8 cellular contexts compared by ENCODE assay signal in genomic region chr16:11583889-11584565, GRCh38. TPM values are rescaled to one million over a fixed set of nuclear protein-coding genes. Genes with fewer than 3 reads are reported as not detected.
A peak's percentile ranks its signal among the peaks of the same experiment; 100 is the strongest.
DNase-seq lines count a peak whose midpoint lies in the region; ATAC-seq and TF ChIP-seq lines count a peak whose summit lies in the region.

No MANE protein-coding gene starts in this region.

- H3K27ac ChIP-seq in SJSA1 = peak overlapping the region; percentile 22; the same call in 1 of the 2 replicates
- peak overlapping the region; percentile 77 to 100 (median 97) for H3K27ac ChIP-seq in stomach

- intact Hi-C loops in activated CD4-positive, alpha-beta T cell treated with anti-CD3 and anti-CD28 coated beads for 36 hours (cut with DNase I, micrococcal nuclease) = loop anchor here (2.0 to 10.0 kb wide), 10 partner anchors 23 to 622 kb away; partner anchors contain the start of genes GSPT1 (in 1 of the 2), RSL1D1 (in 1 of the 2), SNN (in 1 of the 2) and SOCS1 (in 1 of the 2)
- intact Hi-C loops in left cardiac atrium (cut with DNase I) = no loop called here
- intact Hi-C loops in stomach (cut with DNase I; ENCODE audit: low total_unique reads) = no loop called here

- H3K27me3 Mint-ChIP-seq in activated CD4-positive, alpha-beta T cell treated with anti-CD3 and anti-CD28 coated beads for 36 hours = no peaks in the 10 kb centered on the region

- no peaks in the 10 kb centered on the region for H3K9me3 ChIP-seq in SJSA1 (replicated peaks)
- H3K9me3 ChIP-seq in stomach = no peaks in the 10 kb centered on the region

- H3K4me3 ChIP-seq in SJSA1 (peak overlapping the region; percentile 7; the same call in 1 of the 2 replicates), stomach (peak overlapping the region; percentile 10 to 89 (median 75))

- H3K36me3 Mint-ChIP-seq in activated CD4-positive, alpha-beta T cell treated with anti-CD3 and anti-CD28 coated beads for 36 hours (ENCODE audit: low read depth) = peaks cover 31% of the 10 kb centered on the region

- peak overlapping the region; percentile 89 for H3K4me3 Mint-ChIP-seq in activated CD4-positive, alpha-beta T cell treated with anti-CD3 and anti-CD28 coated beads for 36 hours

- H3K27me3 ChIP-seq in SJSA1 (replicated peaks) = no peaks in the 10 kb centered on the region
- no peaks in the 10 kb centered on the region for H3K27me3 ChIP-seq in stomach

- POLR2A ChIA-PET in activated CD4-positive, alpha-beta T cell treated with anti-CD3 and anti-CD28 coated beads for 36 hours (lab: Charles Lee) = interaction anchor here (0.7 kb wide), 1 partner anchor 338 kb away, joined by 3 read pairs; no protein-coding TSS in a partner anchor

- no peaks in the 10 kb centered on the region for H3K9me3 Mint-ChIP-seq in activated CD4-positive, alpha-beta T cell treated with anti-CD3 and anti-CD28 coated beads for 36 hours (ENCODE audit: low read depth)

- peak overlapping the region; percentile 90 for H3K27ac Mint-ChIP-seq in activated CD4-positive, alpha-beta T cell treated with anti-CD3 and anti-CD28 coated beads for 36 hours

- TF ChIP-seq POLR2A in stomach (IDR thresholded peaks at IDR 0.05) = no peak

- CTCF ChIA-PET in activated CD4-positive, alpha-beta T cell treated with anti-CD3 and anti-CD28 coated beads for 36 hours (lab: Charles Lee) = interaction anchor here (0.6 to 4.3 kb wide), 7 partner anchors 30 to 440 kb away, joined by 3 to 16 read pairs (median 3); no protein-coding TSS in a partner anchor

- H3K4me1 Mint-ChIP-seq in activated CD4-positive, alpha-beta T cell treated with anti-CD3 and anti-CD28 coated beads for 36 hours = peaks cover 57% of the 10 kb centered on the region

- H3K36me3 ChIP-seq in SJSA1 (peaks cover 40% of the 10 kb centered on the region), stomach (no peaks in the 10 kb centered on the region)

- ATAC-seq in activated CD4-positive, alpha-beta T cell treated with anti-CD3 and anti-CD28 coated beads for 36 hours = no peak
- ATAC-seq in left cardiac atrium (peak in 1 of 2 donors; percentile 1), GM21576 (IDR thresholded peaks at IDR 0.05; ENCODE audit: unreplicated experiment) (no peak), HG02884 (IDR thresholded peaks at IDR 0.05; ENCODE audit: unreplicated experiment) (no peak)

- no peak for TF ChIP-seq CTCF in stomach (IDR thresholded peaks at IDR 0.05)

- 4 to 11% (median 6%) methylated on average over 7 of the region's 7 CpGs for WGBS in stomach, 5 donors

- TF ChIP-seq EP300 in stomach (IDR thresholded peaks at IDR 0.05) = no peak

- DNase-seq in activated CD4-positive, alpha-beta T cell treated with anti-CD3 and anti-CD28 coated beads for 36 hours = peak; percentile 36
- DNase-seq in activated CD4-positive, alpha-beta T cell treated with anti-CD3 and anti-CD28 coated beads for 48 hours = no peak
- peak in 1 of 2 experiments; percentile 53 for DNase-seq in SJSA1 (ENCODE audit: low read depth in 1 of 2, low spot score in 2 of 2)
- peak; percentile 11 for DNase-seq in left cardiac atrium
- peak; percentile 69 for DNase-seq in stomach
- no peak for DNase-seq in NCI-H1092 treated with DMSO at 0.1 percent for 48 hours (lab: John Stamatoyannopoulos, UW)

- H3K4me1 ChIP-seq in SJSA1 (replicated peaks) (peaks cover 49% of the 10 kb centered on the region), stomach (peaks cover 57 to 81% (median 70%) of the 10 kb centered on the region in 4 donors)

RNA-seq across cellular contexts. Expression of gene LITAF, which starts 2.7 kb away (rescaled TPM):
- total RNA-seq in activated CD4-positive, alpha-beta T cell treated with anti-CD3 and anti-CD28 coated beads for 36 hours = 100 to 1,000 TPM in 1 of 2 experiments, 10 to 100 TPM in 1; 99.0 to 116 TPM
- total RNA-seq in SJSA1 (2014; rRNA removed; shearing (Covaris generic)) = 50.8 and 83.4 TPM in 2 replicates
- total RNA-seq in left cardiac atrium = 10 to 100 TPM; 76.3 to 86.0 TPM
- 100 to 1,000 TPM in 1 of 5 donors, 10 to 100 TPM in 3, 1 to 10 TPM in 1; 9.8 to 211 (median 46.6) TPM for total RNA-seq in stomach
- polyA plus RNA-seq in stomach = 100 to 1,000 TPM in 2 of 3 donors, 10 to 100 TPM in 1; 43.7 to 124 (median 118) TPM

Comparison
In these comparisons a context has a peak if more than half of its experiments do, and no peak if none do; other contexts are left out.
1. DNase-seq: peak in activated CD4-positive, alpha-beta T cell treated with anti-CD3 and anti-CD28 coated beads for 36 hours (single experiment), left cardiac atrium (single experiment) and stomach (single experiment); none in activated CD4-positive, alpha-beta T cell treated with anti-CD3 and anti-CD28 coated beads for 48 hours (single experiment) and NCI-H1092 treated with DMSO at 0.1 percent for 48 hours (single experiment).
2. intact Hi-C loops: an anchor here in activated CD4-positive, alpha-beta T cell treated with anti-CD3 and anti-CD28 coated beads for 36 hours (2.0 to 10.0 kb wide); none called in left cardiac atrium and stomach.